In genomic region chr7:70455925-70456324, GRCh38 we compare ENCODE assay signal across 16 cellular contexts.
"Had no signal": no experiment of that assay in that cellular context is flagged by ENCODE, and none has a peak within 500 bp of the region (broad histone marks: within the 10 kb centered on the region; RNA-seq: fewer than 3 reads in every experiment).

No MANE protein-coding gene starts in this region.

- FAIRE-seq: endometrium, TTC549 had no signal

- H3K27me3 ChIP-seq: brain microvascular endothelial cell, transverse colon had no signal

- H3K27ac ChIP-seq: brain microvascular endothelial cell, transverse colon had no signal

- H3K4me1 ChIP-seq: transverse colon had no signal

- H3K36me3 Mint-ChIP-seq: activated naive CD8-positive, alpha-beta T cell; naive thymus-derived CD4-positive, alpha-beta T cell had no signal

- H3K27me3 Mint-ChIP-seq: activated naive CD8-positive, alpha-beta T cell; naive thymus-derived CD4-positive, alpha-beta T cell; progenitor cell of endocrine pancreas had no signal

- H3K9me3 ChIP-seq: transverse colon had no signal

- H3K4me3 ChIP-seq: transverse colon had no signal

- H3K4me3 Mint-ChIP-seq: activated naive CD8-positive, alpha-beta T cell had no signal

- DNase-seq: activated CD4-positive, alpha-beta T cell treated with anti-CD3 and anti-CD28 coated beads, Interleukin-2, amount 50 U/mL, for 1 hour; activated T-cell treated with anti-CD3 and anti-CD28 coated beads for 4 hours; amygdala; brain microvascular endothelial cell; hypothalamus; kidney glomerular epithelial cell; right cardiac atrium; stimulated activated CD4-positive, alpha-beta T cell treated with anti-CD3 and anti-CD28 coated beads, Interleukin-1b, Interleukin-23, amount 100 ng/mL, for 48 hours; substantia nigra; transverse colon had no signal

- ATAC-seq: esophagus mucosa had no signal

- H3K27ac Mint-ChIP-seq: activated naive CD8-positive, alpha-beta T cell; progenitor cell of endocrine pancreas had no signal

- H3K36me3 ChIP-seq: brain microvascular endothelial cell, transverse colon had no signal
